In genomic region chr3:172040078-172040975, GRCh38 we compare ENCODE assay signal across 8 cellular contexts. TPM values are rescaled to one million over a fixed set of nuclear protein-coding genes. Genes with fewer than 3 reads are reported as not detected.
A peak's percentile ranks its signal among the peaks of the same experiment; 100 is the strongest.
DNase-seq lines count a peak whose midpoint lies in the region; ATAC-seq and TF ChIP-seq lines count a peak whose summit lies in the region.

No MANE protein-coding gene starts in this region.

- H2AFZ ChIP-seq in KMS-11 (ENCODE audit: low read depth), result peak overlapping the region; percentile 58

- no peaks in the 10 kb centered on the region for H3K36me3 ChIP-seq in KMS-11 (ENCODE audit: insufficient read depth)

- H3K27ac Mint-ChIP-seq in T-cell (peak overlapping the region in 1 of 2 donors; percentile 76), brain (peak overlapping the region; percentile 80 to 99 (median 87))

- peak overlapping the region; percentile 97 for H3K9ac ChIP-seq in KMS-11

- H3K4me2 ChIP-seq in KMS-11, result peak overlapping the region; percentile 83

- TF ChIP-seq CTCF in KMS-11 (conservative IDR thresholded peaks at IDR 0.05; ENCODE audit: low read depth, low read length), result no peak
- peak; percentile 6 to 29 for TF ChIP-seq CTCF in brain (conservative IDR thresholded peaks at IDR 0.05)

- H4K20me1 ChIP-seq in KMS-11 (ENCODE audit: insufficient read depth), result peaks cover 30% of the 10 kb centered on the region

- H3K4me3 Mint-ChIP-seq in T-cell (peak overlapping the region; percentile 95 to 99 (median 98)), brain (peak overlapping the region; percentile 89 to 98 (median 95))

- CTCF ChIA-PET in T-cell (lab: Charles Lee), result interaction anchor here in 1 of 2 donors (0.6 kb wide), 1 partner anchor 110 kb away, joined by 5 read pairs; no protein-coding TSS in a partner anchor

- DNase-seq in Caki2 (ENCODE audit: low read depth) (peak; percentile 87), T-cell (peak in 20 of 34 experiments; percentile 1 to 33 (median 11)), hypothalamus (lab: John Stamatoyannopoulos, UW) (peak in 45 of 51 donors; percentile 12 to 72 (median 52)), renal cortical epithelial cell (ENCODE audit: low read depth) (peak; percentile 49), inferior parietal cortex (ENCODE audit: extremely low spot score) (no peak)

- H3K27me3 ChIP-seq in KMS-11 (ENCODE audit: insufficient read depth, low read depth), result no peaks in the 10 kb centered on the region

- peaks cover 78% of the 10 kb centered on the region for H3K4me1 ChIP-seq in KMS-11 (ENCODE audit: low read depth, poor library complexity, severe bottlenecking)

- H3K79me2 ChIP-seq in KMS-11 (ENCODE audit: insufficient read depth, low read depth), result peaks cover 69% of the 10 kb centered on the region

- H3K27me3 Mint-ChIP-seq in T-cell, result no peaks in the 10 kb centered on the region
- peaks cover 12% of the 10 kb centered on the region for H3K27me3 Mint-ChIP-seq in brain

- H3K4me1 Mint-ChIP-seq in T-cell (peaks cover 49 to 65% (median 53%) of the 10 kb centered on the region in 3 donors), brain (peaks cover 61% of the 10 kb centered on the region)

- H3K4me3 ChIP-seq in KMS-11 (IDR thresholded peaks at IDR 0.05; ENCODE audit: insufficient read depth, low read depth, low read length), result peak overlapping the region; percentile 54

- ATAC-seq in GM21381 (IDR thresholded peaks at IDR 0.05; ENCODE audit: unreplicated experiment) (peak; percentile 27), T-cell (replicated peaks in 1 of 4) (peak in 3 of 4 experiments; percentile 5 to 21 (median 11))

- H3K9me3 Mint-ChIP-seq in T-cell (no peaks in the 10 kb centered on the region), brain (no peaks in the 10 kb centered on the region)

- H3K36me3 Mint-ChIP-seq in T-cell (no peaks in the 10 kb centered on the region), brain (peaks cover 8% of the 10 kb centered on the region)

- peak overlapping the region; percentile 78 for H3K27ac ChIP-seq in KMS-11

- in situ Hi-C loops in Caki2 (cut with HindIII; ENCODE audit: low pct_unique_long_range_greater_than_20kb, low sequenced_read_pairs), result no loop called here

- POLR2A ChIA-PET in T-cell (lab: Charles Lee), result interaction anchor here (0.7 kb wide), 3 partner anchors 33 to 816 kb away, joined by 3 to 7 read pairs (median 6); no protein-coding TSS in a partner anchor

RNA-seq across cellular contexts. Expression of gene FNDC3B, which starts 0.9 kb away (rescaled TPM):
- total RNA-seq in Caki2 (2014; rRNA removed; shearing (Covaris generic); ENCODE audit: low replicate concordance), result 70.0 and 77.7 TPM in 2 replicates
- total RNA-seq in T-cell (10 to 100 TPM; 18.1 to 46.5 (median 23.5) TPM), renal cortical epithelial cell (87.2 and 220 TPM in 2 replicates)
- polyA plus RNA-seq in brain (ENCODE audit: insufficient read depth, low read depth, low replicate concordance), result 2.7 TPM
